ENCODE assay signal across 24 cellular contexts in genomic region chr16:58452640-58453039, GRCh38. TPM values are rescaled to one million over a fixed set of nuclear protein-coding genes. Genes with fewer than 3 reads are reported as not detected.
"Had no signal": no experiment of that assay in that cellular context is flagged by ENCODE, and none has a peak within 500 bp of the region (broad histone marks: within the 10 kb centered on the region; RNA-seq: fewer than 3 reads in every experiment).

No MANE protein-coding gene starts in this region.

- H3K36me3 Mint-ChIP-seq: activated naive CD4-positive, alpha-beta T cell treated with anti-CD3 and anti-CD28 coated beads, Interleukin-2, amount 50 U/mL, for 24 hours; activated naive CD8-positive, alpha-beta T cell treated with anti-CD3 and anti-CD28 coated beads, Interleukin-2, amount 10 ng/mL, durations not matched to agents 7 days and 5 days; brain had no signal

- H3K4me1 Mint-ChIP-seq: activated naive CD4-positive, alpha-beta T cell treated with anti-CD3 and anti-CD28 coated beads, Interleukin-2, amount 50 U/mL, for 24 hours had no signal

- H3K9me3 Mint-ChIP-seq: activated CD4-positive, alpha-beta T cell treated with anti-CD3 and anti-CD28 coated beads, Interleukin-2, amount 10 ng/mL, durations not matched to agents 24 days and 14 days; activated naive CD4-positive, alpha-beta T cell treated with anti-CD3 and anti-CD28 coated beads, Interleukin-2, amount 50 U/mL, for 24 hours; activated naive CD8-positive, alpha-beta T cell treated with anti-CD3 and anti-CD28 coated beads, Interleukin-2, amount 10 ng/mL, durations not matched to agents 7 days and 5 days; activated T-cell treated with anti-CD3 and anti-CD28 coated beads, Interleukin-2, amount 50 U/mL, for 24 hours; activated T-helper 2 cell treated with anti-CD3 and anti-CD28 coated beads, Interferon-gamma antibody, Interleukin-2, Interleukin-4, amounts not matched to agents 10 μg/mL and 5 μg/mL and 100 μg/mL, durations not matched to agents 14 hours and 24 hours and 36 hours; T-helper 1 cell treated with Interleukin-12 subunit alpha and Interleukin-12 subunit beta and Interleukin-4 antibody, amounts not matched to agents 30 μg/mL and 1 μg/mL, for 36 hours; T-helper 2 cell treated with Interferon-gamma antibody and Interleukin-4, amounts not matched to agents 5 μg/mL and 100 μg/mL, for 36 hours had no signal

- DNase-seq: activated CD4-positive, alpha-beta T cell treated with anti-CD3 and anti-CD28 coated beads, Interleukin-2, amount 10 ng/mL, durations not matched to agents 24 days and 14 days; activated CD4-positive, alpha-beta T cell treated with anti-CD3 and anti-CD28 coated beads, Interleukin-2, amount 50 U/mL, for 48 hours; activated CD8-positive, alpha-beta T cell treated with anti-CD3 and anti-CD28 coated beads, Interleukin-2, amount 10 ng/mL, durations not matched to agents 7 days and 5 days; activated gamma-delta T cell; activated naive CD4-positive, alpha-beta T cell treated with Interleukin-2 at 50 U/mL for 16 hours; activated naive CD8-positive, alpha-beta T cell treated with anti-CD3 and anti-CD28 coated beads, Interleukin-2, amount 10 ng/mL, durations not matched to agents 7 days and 5 days; activated T-cell treated with anti-CD3 and anti-CD28 coated beads, Interleukin-2, amount 50 U/mL, for 24 hours; Kasumi-1; KG1; MM.1S; NCI-H1092; NCI-H1436 treated with DMSO at 0.1 percent for 48 hours; NCI-H1694 treated with DMSO at 0.1 percent for 48 hours; NCI-H2029; NCI-H345; NCI-H524 treated with DMSO at 0.1 percent for 48 hours; Right ventricle myocardium superior had no signal

- H3K4me3 Mint-ChIP-seq: activated CD4-positive, alpha-beta T cell treated with anti-CD3 and anti-CD28 coated beads, Interleukin-2, amount 10 ng/mL, durations not matched to agents 24 days and 14 days; activated CD8-positive, alpha-beta T cell treated with anti-CD3 and anti-CD28 coated beads, Interleukin-2, amount 10 ng/mL, durations not matched to agents 7 days and 5 days; activated naive CD4-positive, alpha-beta T cell treated with anti-CD3 and anti-CD28 coated beads, Interleukin-2, amount 50 U/mL, for 24 hours; activated naive CD8-positive, alpha-beta T cell treated with anti-CD3 and anti-CD28 coated beads, Interleukin-2, amount 10 ng/mL, durations not matched to agents 7 days and 5 days; activated T-cell treated with anti-CD3 and anti-CD28 coated beads, Interleukin-2, amount 50 U/mL, for 24 hours; brain; T-helper 1 cell treated with Interleukin-12 subunit alpha and Interleukin-12 subunit beta and Interleukin-4 antibody, amounts not matched to agents 30 μg/mL and 1 μg/mL, for 36 hours; T-helper 2 cell treated with Interferon-gamma antibody and Interleukin-4, amounts not matched to agents 5 μg/mL and 100 μg/mL, for 36 hours had no signal

- ATAC-seq: activated CD8-positive, alpha-beta T cell treated with anti-CD3 and anti-CD28 coated beads, Interleukin-2, amount 10 ng/mL, durations not matched to agents 7 days and 5 days had no signal

- FAIRE-seq: bronchial epithelial cell, TTC549 had no signal

- H3K27ac Mint-ChIP-seq: activated CD4-positive, alpha-beta T cell treated with anti-CD3 and anti-CD28 coated beads, Interleukin-2, amount 10 ng/mL, durations not matched to agents 24 days and 14 days; activated CD8-positive, alpha-beta T cell treated with anti-CD3 and anti-CD28 coated beads, Interleukin-2, amount 10 ng/mL, durations not matched to agents 7 days and 5 days; activated naive CD4-positive, alpha-beta T cell treated with anti-CD3 and anti-CD28 coated beads, Interleukin-2, amount 50 U/mL, for 24 hours; activated naive CD8-positive, alpha-beta T cell treated with anti-CD3 and anti-CD28 coated beads, Interleukin-2, amount 10 ng/mL, durations not matched to agents 7 days and 5 days; activated T-cell treated with anti-CD3 and anti-CD28 coated beads, Interleukin-2, amount 50 U/mL, for 24 hours; activated T-helper 2 cell treated with anti-CD3 and anti-CD28 coated beads, Interferon-gamma antibody, Interleukin-2, Interleukin-4, amounts not matched to agents 10 μg/mL and 5 μg/mL and 100 μg/mL, durations not matched to agents 14 hours and 24 hours and 36 hours; T-helper 1 cell treated with Interleukin-12 subunit alpha and Interleukin-12 subunit beta and Interleukin-4 antibody, amounts not matched to agents 30 μg/mL and 1 μg/mL, for 36 hours; T-helper 2 cell treated with Interferon-gamma antibody and Interleukin-4, amounts not matched to agents 5 μg/mL and 100 μg/mL, for 36 hours had no signal

RNA-seq across cellular contexts. Expression of gene NDRG4, which starts 47.3 kb away (rescaled TPM):
- total RNA-seq: activated CD8-positive, alpha-beta T cell treated with anti-CD3 and anti-CD28 coated beads, Interleukin-2, amount 10 ng/mL, durations not matched to agents 7 days and 5 days had no signal
